ENCODE assay signal across 23 cellular contexts in genomic region chr11:117706322-117706814, GRCh38.
"Had no signal": no experiment of that assay in that cellular context is flagged by ENCODE, and none has a peak within 500 bp of the region (broad histone marks: within the 10 kb centered on the region; RNA-seq: fewer than 3 reads in every experiment).

No MANE protein-coding gene starts in this region.

- H3K27me3 ChIP-seq: ascending aorta, right lobe of liver, upper lobe of left lung had no signal

- H3K9me3 Mint-ChIP-seq: activated CD4-positive, alpha-beta T cell treated with anti-CD3 and anti-CD28 coated beads, Interleukin-2, amount 10 ng/mL, durations not matched to agents 7 days and 5 days; activated naive CD4-positive, alpha-beta T cell treated with anti-CD3 and anti-CD28 coated beads, Interleukin-2, amount 50 U/mL, for 24 hours; activated T-helper 1 cell treated with anti-CD3 and anti-CD28 coated beads, Interleukin-12 subunit alpha, Interleukin-12 subunit beta, Interleukin-2, Interleukin-4 antibody, amounts not matched to agents 30 ng/mL and 10 ng/mL and 1 ng/mL, durations not matched to agents 14 hours and 24 hours and 36 hours; central memory CD8-positive, alpha-beta T cell; memory B cell; nephron; stimulated activated effector memory CD8-positive, alpha-beta T cell treated with anti-CD3 and anti-CD28 coated beads, Interleukin-12 subunit alpha, Interleukin-12 subunit beta, amount 100 ng/mL, for 72 hours; T-cell; T-helper 2 cell treated with Interferon-gamma antibody and Interleukin-4, amounts not matched to agents 5 μg/mL and 100 μg/mL, for 36 hours had no signal

- H3K4me3 ChIP-seq: ascending aorta, gastroesophageal sphincter, right lobe of liver, skin epidermis, thoracic aorta, upper lobe of left lung had no signal

- H3K9me3 ChIP-seq: right lobe of liver, thoracic aorta, upper lobe of left lung had no signal

- DNase-seq: activated CD4-positive, alpha-beta T cell treated with anti-CD3 and anti-CD28 coated beads, Interleukin-2, amount 10 ng/mL, durations not matched to agents 7 days and 5 days; activated CD4-positive, CD25-positive, alpha-beta regulatory T cell treated with anti-CD3 and anti-CD28 coated beads, Interleukin-2, amount 50 U/mL, for 72 hours; activated CD8-positive, alpha-beta T cell treated with anti-CD3 and anti-CD28 coated beads, Interleukin-2, amount 10 ng/mL, durations not matched to agents 7 days and 5 days; activated gamma-delta T cell treated with Interleukin-2 at 50 U/mL for 16 hours; hypothalamus; right lobe of liver; stimulated activated CD4-positive, alpha-beta T cell treated with anti-CD3 and anti-CD28 coated beads, Interleukin-1b, Interleukin-23, amount 100 ng/mL, for 48 hours; T-cell had no signal

- H3K36me3 Mint-ChIP-seq: activated naive CD4-positive, alpha-beta T cell treated with anti-CD3 and anti-CD28 coated beads, Interleukin-2, amount 50 U/mL, for 24 hours; memory B cell; stimulated activated effector memory CD8-positive, alpha-beta T cell treated with anti-CD3 and anti-CD28 coated beads, Interleukin-12 subunit alpha, Interleukin-12 subunit beta, amount 100 ng/mL, for 72 hours; T-cell had no signal

- ATAC-seq: activated CD8-positive, alpha-beta T cell treated with anti-CD3 and anti-CD28 coated beads, Interleukin-2, amount 10 ng/mL, durations not matched to agents 7 days and 5 days; gastroesophageal sphincter; right lobe of liver; stimulated activated effector memory CD8-positive, alpha-beta T cell treated with anti-CD3 and anti-CD28 coated beads, Interleukin-12 subunit alpha, Interleukin-12 subunit beta, amount 100 ng/mL, for 72 hours; T-cell had no signal

- H3K36me3 ChIP-seq: ascending aorta, gastroesophageal sphincter, right lobe of liver, thoracic aorta, upper lobe of left lung had no signal

- H3K4me3 Mint-ChIP-seq: activated CD4-positive, alpha-beta T cell treated with anti-CD3 and anti-CD28 coated beads, Interleukin-2, amount 10 ng/mL, durations not matched to agents 7 days and 5 days; activated CD8-positive, alpha-beta T cell treated with anti-CD3 and anti-CD28 coated beads, Interleukin-2, amount 10 ng/mL, durations not matched to agents 7 days and 5 days; activated naive CD4-positive, alpha-beta T cell treated with anti-CD3 and anti-CD28 coated beads, Interleukin-2, amount 50 U/mL, for 24 hours; activated T-helper 1 cell treated with anti-CD3 and anti-CD28 coated beads, Interleukin-12 subunit alpha, Interleukin-12 subunit beta, Interleukin-2, Interleukin-4 antibody, amounts not matched to agents 30 ng/mL and 10 ng/mL and 1 ng/mL, durations not matched to agents 14 hours and 24 hours and 36 hours; central memory CD8-positive, alpha-beta T cell; memory B cell; nephron; stimulated activated effector memory CD8-positive, alpha-beta T cell treated with anti-CD3 and anti-CD28 coated beads, Interleukin-12 subunit alpha, Interleukin-12 subunit beta, amount 100 ng/mL, for 72 hours; T-cell; T-helper 2 cell treated with Interferon-gamma antibody and Interleukin-4, amounts not matched to agents 5 μg/mL and 100 μg/mL, for 36 hours had no signal

- H3K27ac ChIP-seq: ascending aorta, epithelial cell of prostate, gastroesophageal sphincter, parathyroid adenoma, right lobe of liver, skin epidermis, thoracic aorta, upper lobe of left lung, VCaP had no signal

- H3K4me1 ChIP-seq: ascending aorta, gastroesophageal sphincter, parathyroid adenoma, upper lobe of left lung had no signal

- H3K27ac Mint-ChIP-seq: activated CD4-positive, alpha-beta T cell treated with anti-CD3 and anti-CD28 coated beads, Interleukin-2, amount 10 ng/mL, durations not matched to agents 7 days and 5 days; activated CD8-positive, alpha-beta T cell treated with anti-CD3 and anti-CD28 coated beads, Interleukin-2, amount 10 ng/mL, durations not matched to agents 7 days and 5 days; activated naive CD4-positive, alpha-beta T cell treated with anti-CD3 and anti-CD28 coated beads, Interleukin-2, amount 50 U/mL, for 24 hours; activated T-helper 1 cell treated with anti-CD3 and anti-CD28 coated beads, Interleukin-12 subunit alpha, Interleukin-12 subunit beta, Interleukin-2, Interleukin-4 antibody, amounts not matched to agents 30 ng/mL and 10 ng/mL and 1 ng/mL, durations not matched to agents 14 hours and 24 hours and 36 hours; memory B cell; nephron; stimulated activated effector memory CD8-positive, alpha-beta T cell treated with anti-CD3 and anti-CD28 coated beads, Interleukin-12 subunit alpha, Interleukin-12 subunit beta, amount 100 ng/mL, for 72 hours; T-cell; T-helper 2 cell treated with Interferon-gamma antibody and Interleukin-4, amounts not matched to agents 5 μg/mL and 100 μg/mL, for 36 hours had no signal
